Comparison of ENCODE assay signal across 19 cellular contexts in the genomic region with DNA sequence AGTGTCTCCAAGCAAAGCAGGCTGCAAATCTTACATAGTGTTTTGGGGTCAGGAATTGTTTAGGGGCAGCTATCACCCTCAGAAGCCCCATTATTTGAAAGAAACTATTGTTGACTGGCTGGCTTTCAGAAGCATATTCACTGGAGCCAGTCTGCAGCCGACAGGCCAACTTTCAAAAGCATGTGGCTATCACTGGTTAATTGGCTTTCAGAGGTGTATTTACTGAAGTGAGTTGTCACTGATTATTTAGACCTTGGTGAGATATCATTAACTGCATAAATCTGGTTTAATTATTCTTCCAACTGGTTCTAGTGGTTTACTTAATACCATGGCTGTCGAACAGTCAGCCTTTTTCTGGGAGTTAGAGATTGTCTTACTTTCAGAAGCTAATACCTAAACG.
DNase-seq lines count a peak whose midpoint lies in the region; ATAC-seq, FAIRE-seq and TF ChIP-seq lines count a peak whose summit lies in the region.
"Had no signal": no experiment of that assay in that cellular context is flagged by ENCODE, and none has a peak within 500 bp of the region (broad histone marks: within the 10 kb centered on the region; RNA-seq: fewer than 3 reads in every experiment).

No MANE protein-coding gene starts in this region.

- TF ChIP-seq CTCF in cardiac muscle cell (IDR thresholded peaks at IDR 0.05; ENCODE audit: low read depth, low read length) (no peak), right atrium auricular region (IDR thresholded peaks at IDR 0.05) (no peak), brain (conservative IDR thresholded peaks at IDR 0.05) (no peak), nephron progenitor cell (IDR thresholded peaks at IDR 0.05) (no peak), A673 (conservative IDR thresholded peaks at IDR 0.05; ENCODE audit: low read depth, low read length) (no peak), body of pancreas (IDR thresholded peaks at IDR 0.05) (no peak)

- H3K4me1 ChIP-seq in cardiac muscle cell (ENCODE audit: low read depth) (peaks cover 38% of the 10 kb centered on the region), right atrium auricular region (peaks cover 0 to 3% of the 10 kb centered on the region in 2 donors), small intestine (ENCODE audit: control insufficient read depth in 2 of 2, insufficient read depth in 1 of 2, low read depth in 1 of 2, low read length in 1 of 2) (peaks cover 3 to 4% of the 10 kb centered on the region in 2 donors), A673 (ENCODE audit: insufficient read depth, low read length, poor library complexity, severe bottlenecking) (no peaks in the 10 kb centered on the region), body of pancreas (no peaks in the 10 kb centered on the region)
- H3K4me1 ChIP-seq: A549 had no signal

- ATAC-seq in body of pancreas: no peak
- ATAC-seq: A549; CD8-positive, alpha-beta T cell had no signal

- H3K4me3 Mint-ChIP-seq in brain (peak overlapping the region in 1 of 5 experiments; percentile 53), nephron progenitor cell (no peak overlapping the region)
- H3K4me3 Mint-ChIP-seq: CD8-positive, alpha-beta T cell had no signal

- no peak for TF ChIP-seq POLR2A in body of pancreas (IDR thresholded peaks at IDR 0.05)

- H3K9me3 Mint-ChIP-seq in brain (no peaks in the 10 kb centered on the region), nephron progenitor cell (no peaks in the 10 kb centered on the region)
- H3K9me3 Mint-ChIP-seq: CD8-positive, alpha-beta T cell had no signal

- FAIRE-seq in small intestine (lab: Jason Lieb, UNC): no peak
- FAIRE-seq: A549, H54 had no signal

- H3K27me3 Mint-ChIP-seq in brain (no peaks in the 10 kb centered on the region), nephron progenitor cell (ENCODE audit: low read depth, poor library complexity) (no peaks in the 10 kb centered on the region)

- H3K9me3 ChIP-seq in cardiac muscle cell (ENCODE audit: low read depth): no peaks in the 10 kb centered on the region
- H3K9me3 ChIP-seq in right atrium auricular region: no peaks in the 10 kb centered on the region
- H3K9me3 ChIP-seq in small intestine (ENCODE audit: control insufficient read depth, low read depth): no peaks in the 10 kb centered on the region
- H3K9me3 ChIP-seq in A673 (ENCODE audit: low read depth, low read length, poor library complexity, severe bottlenecking): no peaks in the 10 kb centered on the region
- no peaks in the 10 kb centered on the region for H3K9me3 ChIP-seq in body of pancreas
- H3K9me3 ChIP-seq: A549, BLaER1 had no signal

- H3K27me3 ChIP-seq in cardiac muscle cell (no peaks in the 10 kb centered on the region), right atrium auricular region (no peaks in the 10 kb centered on the region), small intestine (ENCODE audit: control insufficient read depth in 2 of 2, insufficient read depth in 2 of 2, low read length in 2 of 2) (no peaks in the 10 kb centered on the region), A673 (replicated peaks; ENCODE audit: insufficient read depth, low read depth, low read length, poor library complexity) (no peaks in the 10 kb centered on the region), body of pancreas (no peaks in the 10 kb centered on the region)
- H3K27me3 ChIP-seq: BLaER1 had no signal

- CTCF ChIA-PET in A673 (lab: Charles Lee): no interaction called here

- no peaks in the 10 kb centered on the region for H3K36me3 Mint-ChIP-seq in brain
- H3K36me3 Mint-ChIP-seq in nephron progenitor cell (ENCODE audit: low read depth): no peaks in the 10 kb centered on the region

- POLR2A ChIA-PET in A673 (lab: Charles Lee; ENCODE audit: low non-redundant PET): no interaction called here

- H3K36me3 ChIP-seq in cardiac muscle cell (no peaks in the 10 kb centered on the region), right atrium auricular region (no peaks in the 10 kb centered on the region), small intestine (ENCODE audit: control insufficient read depth in 2 of 2, insufficient read depth in 2 of 2, low read length in 2 of 2) (no peaks in the 10 kb centered on the region), A673 (ENCODE audit: insufficient read depth, low read length, poor library complexity, severe bottlenecking) (no peaks in the 10 kb centered on the region), body of pancreas (replicated peaks in 1 of 2; ENCODE audit: insufficient read depth in 1 of 2, low read depth in 2 of 2) (no peaks in the 10 kb centered on the region)
- H3K36me3 ChIP-seq: BLaER1 had no signal

- 36 to 77% (median 64%) methylated on average over 3 of the region's 3 CpGs for WGBS in small intestine, 3 donors
- 52 to 54% methylated on average over 3 of the region's 3 CpGs for WGBS in body of pancreas, 2 donors

- no peak overlapping the region for H3K4me3 ChIP-seq in cardiac muscle cell
- H3K4me3 ChIP-seq in right atrium auricular region: no peak overlapping the region
- H3K4me3 ChIP-seq in small intestine (ENCODE audit: low read depth in 1 of 2, low read length in 2 of 2): no peak overlapping the region
- H3K4me3 ChIP-seq in A673 (ENCODE audit: low read depth, low read length, poor library complexity, severe bottlenecking): no peak overlapping the region
- no peak overlapping the region for H3K4me3 ChIP-seq in body of pancreas
- H3K4me3 ChIP-seq: A549, BLaER1, PC-9 had no signal

- BruUV-seq in A673 (replicated peaks; lab: Mats Ljungman, UMichigan): no TSS peak

- H3K27ac ChIP-seq in cardiac muscle cell: peak overlapping the region; percentile 45
- H3K27ac ChIP-seq in right atrium auricular region: no peak overlapping the region
- H3K27ac ChIP-seq in small intestine (ENCODE audit: low read depth in 1 of 2, low read length in 1 of 2): no peak overlapping the region
- no peak overlapping the region for H3K27ac ChIP-seq in A673 (ENCODE audit: low read depth, low read length, poor library complexity, severe bottlenecking)
- H3K27ac ChIP-seq in body of pancreas: no peak overlapping the region
- H3K27ac ChIP-seq: A549, BLaER1, KMS-11, PC-9 had no signal

- H3K4me1 Mint-ChIP-seq in brain (peaks cover 35% of the 10 kb centered on the region), nephron progenitor cell (peaks cover 25% of the 10 kb centered on the region)

- intact Hi-C loops in A673 (cut with micrococcal nuclease; ENCODE audit: unreplicated experiment) (no loop called here), body of pancreas (cut with DNase I) (no loop called here)

- DNase-seq in cardiac muscle cell (ENCODE audit: low read depth in 1 of 2, low spot score in 1 of 2) (no peak), right atrium auricular region (ENCODE audit: low spot score) (no peak), nephron progenitor cell (no peak), small intestine (peak; percentile 26), GM19240 (ENCODE audit: insufficient read length, low spot score) (no peak), A673 (ENCODE audit: low spot score) (no peak), body of pancreas (no peak)
- DNase-seq: CD8-positive, alpha-beta T cell; DMS53; MV-4-11; NCI-H1417 treated with DMSO at 0.1 percent for 48 hours; NCI-H1930; NCI-H2171; PC-9 had no signal

- H3K27ac Mint-ChIP-seq in brain: peak overlapping the region in 3 of 5 experiments; percentile 7 to 74 (median 10)
- peak overlapping the region; percentile 58 for H3K27ac Mint-ChIP-seq in nephron progenitor cell
- H3K27ac Mint-ChIP-seq: CD8-positive, alpha-beta T cell had no signal
